Comparison of ENCODE assay signal across 1 cellular context in the genomic region with DNA sequence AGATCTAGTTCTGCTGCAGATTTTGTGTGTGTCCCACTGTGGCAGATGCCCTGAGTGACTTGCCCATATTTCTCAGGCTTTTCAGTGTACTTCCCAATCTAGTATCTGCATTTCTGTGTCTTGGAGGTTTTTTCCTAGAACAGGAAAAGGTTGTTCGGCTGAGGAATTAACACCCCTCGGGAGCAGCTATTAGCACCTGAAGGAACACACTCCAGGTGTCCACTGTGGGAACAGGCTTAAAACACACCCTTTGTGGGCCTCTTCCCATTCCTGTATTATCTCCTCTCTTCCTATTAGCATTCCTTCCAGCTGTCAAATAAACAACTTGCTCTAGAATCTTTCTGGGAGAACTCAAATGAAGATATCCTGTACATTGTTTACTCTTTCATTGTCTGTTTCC.
TF ChIP-seq lines count a peak whose summit lies in the region.

No MANE protein-coding gene starts in this region.

TF ChIP-seq in GM23338, 12 proteins besides CTCF, POLR2A, EP300 and RAD21 (continued from another document):
- TF ChIP-seq, protein P1, sequence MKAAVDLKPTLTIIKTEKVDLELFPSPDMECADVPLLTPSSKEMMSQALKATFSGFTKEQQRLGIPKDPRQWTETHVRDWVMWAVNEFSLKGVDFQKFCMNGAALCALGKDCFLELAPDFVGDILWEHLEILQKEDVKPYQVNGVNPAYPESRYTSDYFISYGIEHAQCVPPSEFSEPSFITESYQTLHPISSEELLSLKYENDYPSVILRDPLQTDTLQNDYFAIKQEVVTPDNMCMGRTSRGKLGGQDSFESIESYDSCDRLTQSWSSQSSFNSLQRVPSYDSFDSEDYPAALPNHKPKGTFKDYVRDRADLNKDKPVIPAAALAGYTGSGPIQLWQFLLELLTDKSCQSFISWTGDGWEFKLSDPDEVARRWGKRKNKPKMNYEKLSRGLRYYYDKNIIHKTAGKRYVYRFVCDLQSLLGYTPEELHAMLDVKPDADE (IDR thresholded peaks at IDR 0.05) = peak; percentile 61; the same call in 1 of the 2 replicates
- peak; percentile 79; the same call in 1 of the 2 replicates for TF ChIP-seq NANOG (IDR thresholded peaks at IDR 0.05; ENCODE audit: borderline replicate concordance)
TF ChIP-seq in GM23338: peak in this region for 2.
